ENCODE assay signal across 10 cellular contexts in genomic region chr17:78980624-78980972, GRCh38. TPM values are rescaled to one million over a fixed set of nuclear protein-coding genes. Genes with fewer than 3 reads are reported as not detected.
DNase-seq lines count a peak whose midpoint lies in the region; ATAC-seq and TF ChIP-seq lines count a peak whose summit lies in the region.
"Had no signal": no experiment of that assay in that cellular context is flagged by ENCODE, and none has a peak within 500 bp of the region (broad histone marks: within the 10 kb centered on the region; RNA-seq: fewer than 3 reads in every experiment).

No MANE protein-coding gene starts in this region.

- no peak for ATAC-seq in SK-N-SH treated with all-trans-retinoic acid at 6 μM for 48 hours
- ATAC-seq in stimulated activated naive B cell treated with anti-CD40 and anti-IgM and Interleukin-4, amounts not matched to agents 10 μg/mL and 1 μg/mL and 100 μg/mL, for 72 hours (replicated peaks): peak; percentile 25 to 36

- peak overlapping the region in 1 of 2 experiments; percentile 98; a peak in 3 of 4 replicates for H3K27ac ChIP-seq in SK-N-SH (ENCODE audit: low read depth in 2 of 2, low read length in 1 of 2)
- H3K27ac ChIP-seq in VCaP: peak overlapping the region; percentile 78
- H3K27ac ChIP-seq in hepatocyte: peak overlapping the region; percentile 53
- H3K27ac ChIP-seq: 22Rv1 had no signal

- H3K9me2 ChIP-seq in SK-N-SH (no peaks in the 10 kb centered on the region), hepatocyte (replicated peaks; ENCODE audit: insufficient read depth) (no peaks in the 10 kb centered on the region)

- H3K4me3 Mint-ChIP-seq in stimulated activated naive B cell treated with anti-CD40 and anti-IgM and Interleukin-4, amounts not matched to agents 10 μg/mL and 1 μg/mL and 100 μg/mL, for 72 hours: no peak overlapping the region

- no peak overlapping the region for H3K27ac Mint-ChIP-seq in stimulated activated naive B cell treated with anti-CD40 and anti-IgM and Interleukin-4, amounts not matched to agents 10 μg/mL and 1 μg/mL and 100 μg/mL, for 72 hours

- H2AFZ ChIP-seq in SK-N-SH (ENCODE audit: low read depth) (no peak overlapping the region; the same call in 1 of the 2 replicates), hepatocyte (no peak overlapping the region)

- POLR2A ChIA-PET in SK-N-SH (lab: Yijun Ruan, JAX): no interaction called here

- H3K9me3 ChIP-seq in SK-N-SH: no peaks in the 10 kb centered on the region
- H3K9me3 ChIP-seq in hepatocyte (ENCODE audit: low read depth): no peaks in the 10 kb centered on the region

- H3K79me2 ChIP-seq in SK-N-SH (ENCODE audit: insufficient read depth) (peaks cover 29% of the 10 kb centered on the region), hepatocyte (peaks cover 16% of the 10 kb centered on the region)

- H3K9ac ChIP-seq in SK-N-SH: no peak overlapping the region

- TF ChIP-seq RAD21 in SK-N-SH (IDR thresholded peaks at IDR 0.05; ENCODE audit: low read length): no peak

- no peaks in the 10 kb centered on the region; the same call in 1 of the 2 replicates for H4K20me1 ChIP-seq in SK-N-SH (ENCODE audit: insufficient read depth)
- H4K20me1 ChIP-seq in hepatocyte (ENCODE audit: insufficient read depth, poor library complexity, severe bottlenecking): no peaks in the 10 kb centered on the region

- H3K36me3 ChIP-seq in SK-N-SH (replicated peaks in 1 of 2; ENCODE audit: control insufficient read depth in 1 of 2, insufficient read depth in 2 of 2, low read length in 1 of 2) (peaks cover 0 to 14% of the 10 kb centered on the region in 2 experiments), hepatocyte (replicated peaks; ENCODE audit: insufficient read depth, low read depth) (no peaks in the 10 kb centered on the region)

- H3K4me1 Mint-ChIP-seq in stimulated activated naive B cell treated with anti-CD40 and anti-IgM and Interleukin-4, amounts not matched to agents 10 μg/mL and 1 μg/mL and 100 μg/mL, for 72 hours: peaks cover 10 to 25% of the 10 kb centered on the region in 2 donors

- TF ChIP-seq CTCF in SK-N-SH (IDR thresholded peaks at IDR 0.05): no peak
- TF ChIP-seq CTCF in VCaP (conservative IDR thresholded peaks at IDR 0.05): no peak
- no peak for TF ChIP-seq CTCF in hepatocyte (IDR thresholded peaks at IDR 0.05; ENCODE audit: poor library complexity)

- H3K27me3 ChIP-seq in SK-N-SH (ENCODE audit: insufficient read depth): no peaks in the 10 kb centered on the region
- H3K27me3 ChIP-seq in hepatocyte: no peaks in the 10 kb centered on the region

- no peak for TF ChIP-seq EP300 in SK-N-SH (IDR thresholded peaks at IDR 0.05; ENCODE audit: borderline replicate concordance in 1 of 2, low read depth in 1 of 2, low read length in 1 of 2)

- H3K4me2 ChIP-seq in SK-N-SH: 0 out of 2 replicates have a peak overlapping the region, but pooled peaks have one; percentile 94
- H3K4me2 ChIP-seq in hepatocyte: no peak overlapping the region

- peaks cover 9% of the 10 kb centered on the region for H3F3A ChIP-seq in SK-N-SH (replicated peaks; ENCODE audit: insufficient read depth)

- no peak overlapping the region for H3K4me3 ChIP-seq in SK-N-SH (ENCODE audit: low read depth in 2 of 2, low read length in 1 of 2)
- no peak overlapping the region for H3K4me3 ChIP-seq in hepatocyte

- CTCF ChIA-PET in SK-N-SH (lab: Yijun Ruan, JAX): interaction anchor here (0.9 to 26.0 kb wide), 7 partner anchors 9 to 120 kb away, joined by 3 to 458 read pairs (median 48); no protein-coding TSS in a partner anchor

- WGBS in SK-N-SH (ENCODE audit: low lambda C conversion rate): 95% methylated on average over 4 of the region's 8 CpGs
- WGBS in hepatocyte (ENCODE audit: low lambda C conversion rate, missing lambda C conversion rate): 82% methylated on average over 8 of the region's 8 CpGs

- no peaks in the 10 kb centered on the region for H3K36me3 Mint-ChIP-seq in stimulated activated naive B cell treated with anti-CD40 and anti-IgM and Interleukin-4, amounts not matched to agents 10 μg/mL and 1 μg/mL and 100 μg/mL, for 72 hours

- H3K4me1 ChIP-seq in SK-N-SH (ENCODE audit: control insufficient read depth in 1 of 2, insufficient read depth in 2 of 2, low read depth in 1 of 2, low read length in 1 of 2) (peaks cover 20 to 52% of the 10 kb centered on the region in 2 experiments; a peak in 3 of 4 replicates), hepatocyte (ENCODE audit: insufficient read depth) (peaks cover 25% of the 10 kb centered on the region)

- no peaks in the 10 kb centered on the region for H3K27me3 Mint-ChIP-seq in stimulated activated naive B cell treated with anti-CD40 and anti-IgM and Interleukin-4, amounts not matched to agents 10 μg/mL and 1 μg/mL and 100 μg/mL, for 72 hours

- DNase-seq in SK-N-SH: no peak
- DNase-seq in hepatocyte (ENCODE audit: low spot score): no peak
- DNase-seq in stimulated activated naive B cell treated with anti-CD40 and anti-IgM and Interleukin-4, amounts not matched to agents 10 μg/mL and 1 μg/mL and 100 μg/mL, for 72 hours: no peak
- no peak for DNase-seq in DMS114 treated with DMSO at 0.1 percent for 48 hours (lab: John Stamatoyannopoulos, UW; ENCODE audit: unreplicated experiment)
- DNase-seq in NCI-H526 treated with DMSO at 0.1 percent for 48 hours (lab: John Stamatoyannopoulos, UW): no peak
- no peak for DNase-seq in NCI-H2029 treated with DMSO at 0.1 percent for 48 hours (lab: John Stamatoyannopoulos, UW)
- DNase-seq: mammary epithelial cell had no signal

- no peaks in the 10 kb centered on the region for H3K9me3 Mint-ChIP-seq in stimulated activated naive B cell treated with anti-CD40 and anti-IgM and Interleukin-4, amounts not matched to agents 10 μg/mL and 1 μg/mL and 100 μg/mL, for 72 hours

TF ChIP-seq in SK-N-SH, 30 proteins besides CTCF, POLR2A, EP300 and RAD21 (continues in another document):
- no peak for TF ChIP-seq YY1 (IDR thresholded peaks at IDR 0.05; ENCODE audit: low read depth)
- no peak for TF ChIP-seq USF1 (IDR thresholded peaks at IDR 0.05; ENCODE audit: borderline replicate concordance, low read depth)
- no peak for TF ChIP-seq GATA2 (CRISPR knock-in tag; IDR thresholded peaks at IDR 0.05)

TF ChIP-seq in SK-N-SH treated with all-trans-retinoic acid at 6 μM for 48 hours, 23 proteins besides CTCF, POLR2A, EP300 and RAD21:
- TF ChIP-seq CSDC2 (CRISPR knock-in tag; IDR thresholded peaks at IDR 0.05) (no peak), ZC3H10 (CRISPR knock-in tag; IDR thresholded peaks at IDR 0.05) (no peak), SNAI2 (CRISPR knock-in tag; IDR thresholded peaks at IDR 0.05) (no peak), RARB (CRISPR knock-in tag; IDR thresholded peaks at IDR 0.05) (no peak), TCF4 (CRISPR knock-in tag; IDR thresholded peaks at IDR 0.05; ENCODE audit: borderline replicate concordance) (no peak), ARNTL (CRISPR knock-in tag; IDR thresholded peaks at IDR 0.05; ENCODE audit: borderline replicate concordance, low read depth) (no peak), ZNF70 (CRISPR knock-in tag; IDR thresholded peaks at IDR 0.05) (no peak), OSR1 (CRISPR knock-in tag; IDR thresholded peaks at IDR 0.05) (no peak)
- TF ChIP-seq, protein P1, sequence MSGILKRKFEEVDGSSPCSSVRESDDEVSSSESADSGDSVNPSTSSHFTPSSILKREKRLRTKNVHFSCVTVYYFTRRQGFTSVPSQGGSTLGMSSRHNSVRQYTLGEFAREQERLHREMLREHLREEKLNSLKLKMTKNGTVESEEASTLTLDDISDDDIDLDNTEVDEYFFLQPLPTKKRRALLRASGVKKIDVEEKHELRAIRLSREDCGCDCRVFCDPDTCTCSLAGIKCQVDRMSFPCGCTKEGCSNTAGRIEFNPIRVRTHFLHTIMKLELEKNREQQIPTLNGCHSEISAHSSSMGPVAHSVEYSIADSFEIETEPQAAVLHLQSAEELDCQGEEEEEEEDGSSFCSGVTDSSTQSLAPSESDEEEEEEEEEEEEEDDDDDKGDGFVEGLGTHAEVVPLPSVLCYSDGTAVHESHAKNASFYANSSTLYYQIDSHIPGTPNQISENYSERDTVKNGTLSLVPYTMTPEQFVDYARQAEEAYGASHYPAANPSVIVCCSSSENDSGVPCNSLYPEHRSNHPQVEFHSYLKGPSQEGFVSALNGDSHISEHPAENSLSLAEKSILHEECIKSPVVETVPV (CRISPR knock-in tag; IDR thresholded peaks at IDR 0.05): no peak

RNA-seq across cellular contexts. Expression of gene LGALS3BP, which starts 0.9 kb away (rescaled TPM):
- polyA plus RNA-seq in SK-N-SH (2012; rRNA removed): 272 and 579 TPM in 2 replicates
- 169 and 266 TPM in 2 replicates for polyA plus RNA-seq in SK-N-SH (2012; cell fraction: cytosol; rRNA removed)
- 757 and 838 TPM in 2 replicates for polyA plus RNA-seq in SK-N-SH (2012; cell fraction: nucleus; rRNA removed)
- 224 and 305 TPM in 2 replicates for total RNA-seq in hepatocyte
- 787 and 811 TPM in 2 replicates for polyA plus RNA-seq in hepatocyte

RNA-seq across cellular contexts. Expression of gene CANT1, which starts 29.0 kb away (rescaled TPM):
- 83.8 and 87.4 TPM in 2 replicates for polyA plus RNA-seq in SK-N-SH (2012; rRNA removed)
- 47.2 and 67.5 TPM in 2 replicates for polyA plus RNA-seq in SK-N-SH (2012; cell fraction: cytosol; rRNA removed)
- 55.9 and 68.2 TPM in 2 replicates for polyA plus RNA-seq in SK-N-SH (2012; cell fraction: nucleus; rRNA removed)
- 32.8 and 36.1 TPM in 2 replicates for total RNA-seq in hepatocyte
- polyA plus RNA-seq in hepatocyte: 33.0 and 34.1 TPM in 2 replicates

RNA-seq across cellular contexts. Expression of gene C1QTNF1, which starts 43.4 kb away (rescaled TPM):
- polyA plus RNA-seq in SK-N-SH (2012; rRNA removed) (11.6 and 14.3 TPM in 2 replicates), hepatocyte (13.3 and 14.7 TPM in 2 replicates)
- 5.3 and 10.0 TPM in 2 replicates for polyA plus RNA-seq in SK-N-SH (2012; cell fraction: cytosol; rRNA removed)
- 9.1 and 10.1 TPM in 2 replicates for polyA plus RNA-seq in SK-N-SH (2012; cell fraction: nucleus; rRNA removed)
- total RNA-seq in hepatocyte: 9.5 and 12.8 TPM in 2 replicates

RNA-seq across cellular contexts. Expression of gene TIMP2, which starts 55.4 kb away (rescaled TPM):
- 256 and 441 TPM in 2 replicates for polyA plus RNA-seq in SK-N-SH (2012; rRNA removed)
- 528 and 616 TPM in 2 replicates for polyA plus RNA-seq in SK-N-SH (2012; cell fraction: cytosol; rRNA removed)
- 334 and 427 TPM in 2 replicates for polyA plus RNA-seq in SK-N-SH (2012; cell fraction: nucleus; rRNA removed)
- total RNA-seq in hepatocyte: 54.7 and 63.3 TPM in 2 replicates
- polyA plus RNA-seq in hepatocyte: 20.9 and 23.3 TPM in 2 replicates
